In the genomic region with DNA sequence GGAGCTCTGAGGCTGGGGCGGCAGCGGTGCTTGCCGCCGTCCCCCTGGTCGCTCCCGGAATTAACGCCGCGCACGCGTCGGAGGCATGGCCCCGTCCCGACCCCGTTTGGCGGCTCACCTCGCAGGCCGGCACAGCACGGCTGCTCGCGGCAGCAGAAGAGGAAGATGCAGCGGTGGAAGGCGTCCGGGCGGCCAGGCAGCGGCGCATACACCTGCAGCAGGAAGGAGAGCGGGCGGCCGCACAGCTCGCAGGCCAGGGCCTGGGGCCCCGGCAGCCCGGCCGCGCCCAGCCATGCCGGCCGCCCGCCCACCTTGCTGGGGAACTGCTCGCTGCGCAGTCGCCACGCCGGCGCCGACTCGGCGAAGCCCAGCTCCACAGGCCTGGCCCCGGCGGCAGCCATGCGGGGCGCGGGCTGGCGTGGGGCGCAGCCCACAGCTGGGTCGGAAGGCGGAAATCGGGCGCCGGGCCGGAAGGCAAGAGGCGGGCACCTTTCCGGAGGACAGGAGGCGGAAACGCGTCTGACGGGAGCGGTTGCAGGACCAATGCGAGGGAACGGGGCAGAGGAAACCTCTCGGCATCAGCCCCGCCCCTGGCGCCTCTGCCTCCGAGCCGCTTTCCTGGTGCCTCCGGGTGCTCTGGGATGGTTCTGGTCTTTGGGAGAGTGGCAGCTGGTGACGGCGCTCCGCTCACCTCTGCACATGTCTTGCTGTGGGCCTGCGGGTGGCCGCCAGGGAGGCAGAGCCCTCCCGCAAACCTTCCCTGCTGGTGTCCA, we compare ENCODE assay signal across 1 cellular context.
TF ChIP-seq lines count a peak whose summit lies in the region.

Gene PDCD2, minus strand, starts transcription at position 457 of the 773 bp plus-strand sequence. Its CDS starts 56 bp downstream, at position 401.

TF ChIP-seq in A549, 52 proteins besides CTCF, POLR2A, EP300 and RAD21 (continued from another document):
- TF ChIP-seq BCL3 (IDR thresholded peaks at IDR 0.05) = peak; percentile 74; the same call in 1 of the 3 replicates
- TF ChIP-seq BHLHE40 (IDR thresholded peaks at IDR 0.05; ENCODE audit: low read depth, low read length) = no peak
- no peak for TF ChIP-seq POLR2AphosphoS2 (conservative IDR thresholded peaks at IDR 0.05; ENCODE audit: low read length)
- no peak for TF ChIP-seq ELK1 (IDR thresholded peaks at IDR 0.05; ENCODE audit: low read depth, low read length)
- no peak for TF ChIP-seq HEYL (CRISPR knock-in tag; IDR thresholded peaks at IDR 0.05)
- no peak for TF ChIP-seq CHD4 (IDR thresholded peaks at IDR 0.05; ENCODE audit: borderline replicate concordance)
